In the genomic region with DNA sequence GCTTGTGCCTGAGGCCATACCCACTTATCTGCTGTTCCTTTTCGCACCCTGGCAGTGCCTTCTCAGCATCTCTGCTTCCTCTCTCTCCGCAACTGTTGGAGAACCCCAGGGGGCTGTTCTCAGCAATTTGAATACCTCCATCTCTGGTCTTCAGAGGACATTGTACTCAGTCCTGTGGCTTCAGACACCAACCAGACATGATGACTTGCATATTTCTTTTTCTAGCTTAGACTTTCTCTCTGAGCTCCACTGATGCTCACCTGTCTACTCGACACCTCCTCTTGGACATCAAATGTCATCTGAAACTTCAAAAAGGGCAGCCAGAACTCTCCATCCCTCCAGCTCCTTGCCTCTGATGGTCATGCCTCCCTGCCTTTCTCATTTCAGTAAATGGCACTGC, we compare ENCODE assay signal across 2 cellular contexts.
A peak's percentile ranks its signal among the peaks of the same experiment; 100 is the strongest.
TF ChIP-seq lines count a peak whose summit lies in the region.

No MANE protein-coding gene starts in this region.

TF ChIP-seq in A549, 52 proteins besides CTCF, POLR2A, EP300 and RAD21:
- TF ChIP-seq NFE2L2 (conservative IDR thresholded peaks at IDR 0.05; ENCODE audit: low read length) = peak; percentile 61; the same call in 1 of the 2 replicates
- TF ChIP-seq PHF8 (IDR thresholded peaks at IDR 0.05; ENCODE audit: borderline replicate concordance, low read depth) = no peak

TF ChIP-seq in H1, 55 proteins besides CTCF, POLR2A, EP300 and RAD21:
- TF ChIP-seq SIRT6 (IDR thresholded peaks at IDR 0.05; ENCODE audit: low read length) (no peak), SRF (IDR thresholded peaks at IDR 0.05; ENCODE audit: low read depth, low read length) (no peak)
